20 cellular contexts compared by ENCODE assay signal in the genomic region with DNA sequence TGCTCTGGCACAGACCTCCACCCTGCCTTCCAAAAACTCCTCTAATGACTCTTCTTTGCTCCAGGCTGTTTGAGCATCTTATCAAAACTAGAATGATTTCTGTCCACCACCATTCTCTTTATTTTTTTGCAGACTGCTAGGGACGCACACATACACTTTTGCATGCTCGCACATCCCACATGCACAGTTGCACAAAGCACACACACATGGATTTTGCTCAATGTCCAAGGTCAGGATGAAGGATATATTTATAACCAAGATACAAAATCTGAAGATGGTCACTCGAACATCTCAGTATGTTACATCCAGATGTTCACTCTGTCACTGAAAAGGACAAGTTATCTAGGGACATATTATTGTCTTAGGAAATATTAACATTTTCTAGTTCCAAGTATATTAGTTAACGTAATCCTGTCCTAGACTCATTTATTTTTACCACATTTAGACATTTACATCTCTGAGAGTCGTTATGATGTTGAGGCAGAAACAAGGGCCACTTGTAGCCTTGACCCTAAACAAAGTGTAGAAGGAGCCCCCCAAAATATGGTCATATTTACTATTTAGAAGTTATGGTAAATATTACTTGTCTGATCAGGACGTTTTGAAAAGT. TPM values are rescaled to one million over a fixed set of nuclear protein-coding genes. Genes with fewer than 3 reads are reported as not detected.
"Had no signal": no experiment of that assay in that cellular context is flagged by ENCODE, and none has a peak within 500 bp of the region (broad histone marks: within the 10 kb centered on the region; RNA-seq: fewer than 3 reads in every experiment).

No MANE protein-coding gene starts in this region.

- H3K4me1 ChIP-seq: breast epithelium had no signal

- H3K27ac Mint-ChIP-seq: activated naive CD4-positive, alpha-beta T cell treated with anti-CD3 and anti-CD28 coated beads for 36 hours had no signal

- H3K9me3 ChIP-seq: ascending aorta, heart right ventricle, thyroid gland had no signal

- H3K4me3 ChIP-seq: ascending aorta, breast epithelium, gastroesophageal sphincter, heart right ventricle, thyroid gland had no signal

- H3K36me3 ChIP-seq: ascending aorta, breast epithelium, gastroesophageal sphincter, heart right ventricle, thyroid gland, WERI-Rb-1 had no signal

- ATAC-seq: activated T-cell treated with anti-CD3 and anti-CD28 coated beads, Interleukin-2, amount 50 U/mL, for 4 hours; gastroesophageal sphincter; heart right ventricle; naive thymus-derived CD4-positive, alpha-beta T cell had no signal

- DNase-seq: activated CD4-positive, alpha-beta T cell treated with anti-CD3 and anti-CD28 coated beads, Interleukin-2, amount 50 U/mL, for 4 hours; activated naive CD4-positive, alpha-beta T cell treated with anti-CD3 and anti-CD28 coated beads for 36 hours; activated T-cell treated with anti-CD3 and anti-CD28 coated beads, Interleukin-2, amount 50 U/mL, for 4 hours; cortex of kidney; heart right ventricle; mesendoderm; naive thymus-derived CD4-positive, alpha-beta T cell; stimulated activated CD4-positive, alpha-beta T cell treated with anti-CD3 and anti-CD28 coated beads, Interleukin-1b, Interleukin-23, amount 100 ng/mL, for 48 hours; stimulated activated CD8-positive, alpha-beta memory T cell treated with anti-CD3 and anti-CD28 coated beads, Interleukin-4, amount 100 ng/mL, for 48 hours; stimulated activated naive CD4-positive, alpha-beta T cell treated with Interleukin-2 at 50 U/mL for 16 hours; T-helper 2 cell; thyroid gland; WERI-Rb-1 had no signal

- H3K4me3 Mint-ChIP-seq: activated naive CD4-positive, alpha-beta T cell treated with anti-CD3 and anti-CD28 coated beads for 36 hours; activated T-cell treated with anti-CD3 and anti-CD28 coated beads, Interleukin-2, amount 50 U/mL, for 4 hours had no signal

- H3K27ac ChIP-seq: ascending aorta, breast epithelium, gastroesophageal sphincter, heart right ventricle, thyroid gland, WERI-Rb-1 had no signal

- FAIRE-seq: endometrium had no signal

RNA-seq across cellular contexts. Expression of a gene that starts 3.4 kb away (rescaled TPM):
- total RNA-seq: activated naive CD4-positive, alpha-beta T cell treated with anti-CD3 and anti-CD28 coated beads for 36 hours; activated T-cell treated with anti-CD3 and anti-CD28 coated beads, Interleukin-2, amount 50 U/mL, for 4 hours; ascending aorta; gastroesophageal sphincter; heart right ventricle; mucosa of gallbladder; naive thymus-derived CD4-positive, alpha-beta T cell; thyroid gland had no signal
- polyA plus RNA-seq: esophagus; heart right ventricle; naive thymus-derived CD4-positive, alpha-beta T cell; urinary bladder had no signal
